Comparison of ENCODE assay signal across 8 cellular contexts in genomic region chr7:55641811-55642210, GRCh38.
DNase-seq lines count a peak whose midpoint lies in the region; ATAC-seq lines count a peak whose summit lies in the region.

No MANE protein-coding gene starts in this region.

- in situ Hi-C loops in ACHN (cut with HindIII; ENCODE audit: low pct_ligation_motif_present, low pct_unique_long_range_greater_than_20kb, low sequenced_read_pairs): no loop called here

- CTCF ChIA-PET in activated naive CD4-positive, alpha-beta T cell treated with anti-CD3 and anti-CD28 coated beads for 36 hours (lab: Charles Lee): interaction anchor here (0.5 to 2.7 kb wide), 15 partner anchors 12 to 433 kb away, joined by 3 to 13 read pairs (median 4); partner anchors contain the start of gene NIPSNAP2

- H3K9me3 Mint-ChIP-seq in activated naive CD4-positive, alpha-beta T cell treated with anti-CD3 and anti-CD28 coated beads for 36 hours: peaks cover 5% of the 10 kb centered on the region
- H3K9me3 Mint-ChIP-seq in stimulated activated naive CD8-positive, alpha-beta T cell treated with anti-CD3 and anti-CD28 coated beads, Interleukin-15, amount 100 ng/mL, for 72 hours: no peaks in the 10 kb centered on the region

- H3K4me3 Mint-ChIP-seq in activated naive CD4-positive, alpha-beta T cell treated with anti-CD3 and anti-CD28 coated beads for 36 hours: no peak overlapping the region
- peak overlapping the region; percentile 14 to 26 for H3K4me3 Mint-ChIP-seq in stimulated activated naive CD8-positive, alpha-beta T cell treated with anti-CD3 and anti-CD28 coated beads, Interleukin-15, amount 100 ng/mL, for 72 hours

- no peaks in the 10 kb centered on the region for H3K36me3 Mint-ChIP-seq in activated naive CD4-positive, alpha-beta T cell treated with anti-CD3 and anti-CD28 coated beads for 36 hours (ENCODE audit: low read depth)

- intact Hi-C loops in activated naive CD4-positive, alpha-beta T cell treated with anti-CD3 and anti-CD28 coated beads for 36 hours (cut with micrococcal nuclease): loop anchor here (1.0 to 10.0 kb wide), 6 partner anchors 90 to 463 kb away; partner anchors contain the start of genes CHCHD2, NIPSNAP2 and ZNF713

- peak; percentile 75 for ATAC-seq in HG02678 (IDR thresholded peaks at IDR 0.05; ENCODE audit: unreplicated experiment)
- peak; percentile 89 for ATAC-seq in stimulated activated naive CD8-positive, alpha-beta T cell treated with anti-CD3 and anti-CD28 coated beads, Interleukin-15, amount 100 ng/mL, for 72 hours

- no peak overlapping the region for H3K27ac Mint-ChIP-seq in activated naive CD4-positive, alpha-beta T cell treated with anti-CD3 and anti-CD28 coated beads for 36 hours
- H3K27ac Mint-ChIP-seq in stimulated activated naive CD8-positive, alpha-beta T cell treated with anti-CD3 and anti-CD28 coated beads, Interleukin-15, amount 100 ng/mL, for 72 hours: peak overlapping the region in 1 of 2 donors; percentile 88

- H3K27me3 Mint-ChIP-seq in activated naive CD4-positive, alpha-beta T cell treated with anti-CD3 and anti-CD28 coated beads for 36 hours (ENCODE audit: low read depth): no peaks in the 10 kb centered on the region
- no peaks in the 10 kb centered on the region for H3K27me3 Mint-ChIP-seq in stimulated activated naive CD8-positive, alpha-beta T cell treated with anti-CD3 and anti-CD28 coated beads, Interleukin-15, amount 100 ng/mL, for 72 hours

- H3K4me1 Mint-ChIP-seq in activated naive CD4-positive, alpha-beta T cell treated with anti-CD3 and anti-CD28 coated beads for 36 hours (ENCODE audit: low read depth): peaks cover 7% of the 10 kb centered on the region
- peaks cover 11% of the 10 kb centered on the region for H3K4me1 Mint-ChIP-seq in stimulated activated naive CD8-positive, alpha-beta T cell treated with anti-CD3 and anti-CD28 coated beads, Interleukin-15, amount 100 ng/mL, for 72 hours

- peak; percentile 23 for DNase-seq in activated naive CD4-positive, alpha-beta T cell treated with anti-CD3 and anti-CD28 coated beads for 36 hours
- no peak for DNase-seq in activated naive CD4-positive, alpha-beta T cell treated with anti-CD3 and anti-CD28 coated beads, Interleukin-2, amount 50 U/mL, for 16 hours
- DNase-seq in NCI-H69 (lab: John Stamatoyannopoulos, UW) (peak; percentile 31), NCI-H1092 (lab: John Stamatoyannopoulos, UW) (no peak), mesenteric fat pad (ENCODE audit: low spot score) (no peak), ACHN (no peak)
- DNase-seq in stimulated activated naive CD8-positive, alpha-beta T cell treated with anti-CD3 and anti-CD28 coated beads, Interleukin-15, amount 100 ng/mL, for 72 hours: peak in 1 of 2 donors; percentile 12

Comparison
In these comparisons a context has a peak if more than half of its experiments do, and no peak if none do; other contexts are left out.
1. DNase-seq: peak in activated naive CD4-positive, alpha-beta T cell treated with anti-CD3 and anti-CD28 coated beads for 36 hours (single experiment) and NCI-H69 (single experiment); none in activated naive CD4-positive, alpha-beta T cell treated with anti-CD3 and anti-CD28 coated beads, Interleukin-2, amount 50 U/mL, for 16 hours (single experiment), NCI-H1092 (single experiment), mesenteric fat pad (single experiment) and ACHN (single experiment).